In the genomic region with DNA sequence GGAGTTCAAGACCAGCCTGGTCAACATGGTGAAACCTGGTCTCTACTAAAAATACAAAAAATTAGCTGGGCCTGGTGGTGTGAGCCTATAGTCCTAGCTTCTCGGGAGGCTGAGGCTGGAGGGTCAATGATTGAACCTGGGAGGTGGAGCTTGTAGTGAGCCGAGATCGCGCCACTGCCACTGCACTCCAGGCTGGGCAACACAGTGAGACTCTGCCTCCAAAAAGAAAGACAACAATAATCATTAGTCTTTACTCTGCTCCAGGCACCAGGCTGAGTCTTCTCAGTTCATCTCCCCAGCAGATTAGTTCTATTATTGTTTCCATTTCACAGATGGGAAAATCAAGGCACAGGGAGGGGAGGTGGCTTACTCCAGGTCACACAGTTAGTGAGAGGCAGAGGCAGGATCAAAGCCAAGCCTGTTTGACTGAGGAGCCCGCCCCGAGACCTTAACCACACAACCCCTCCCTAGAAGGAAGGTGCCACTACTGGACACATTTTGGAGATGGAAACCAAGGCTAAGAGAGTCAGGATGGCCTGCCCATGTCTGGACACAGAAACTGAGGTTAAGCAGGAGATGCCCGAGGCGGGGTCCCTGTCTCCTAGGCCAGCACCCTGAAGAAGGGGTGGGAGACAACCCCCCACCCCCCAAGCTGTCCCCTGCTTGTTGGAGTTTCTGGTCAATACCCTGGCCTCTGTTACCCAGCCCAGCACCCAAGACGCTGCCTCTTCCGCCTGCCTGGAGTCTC, we compare ENCODE assay signal across 18 cellular contexts.
DNase-seq lines count a peak whose midpoint lies in the region; ATAC-seq, FAIRE-seq and TF ChIP-seq lines count a peak whose summit lies in the region.
"Had no signal": no experiment of that assay in that cellular context is flagged by ENCODE, and none has a peak within 500 bp of the region (broad histone marks: within the 10 kb centered on the region; RNA-seq: fewer than 3 reads in every experiment).

No MANE protein-coding gene starts in this region.

- no peaks in the 10 kb centered on the region for H3K36me3 ChIP-seq in PC-9 (ENCODE audit: low read depth)
- no peaks in the 10 kb centered on the region for H3K36me3 ChIP-seq in esophagus squamous epithelium
- H3K36me3 ChIP-seq in prostate gland, result no peaks in the 10 kb centered on the region
- H3K36me3 ChIP-seq in mesendoderm (ENCODE audit: control insufficient read depth, insufficient read depth, low read length), result no peaks in the 10 kb centered on the region
- H3K36me3 ChIP-seq: heart right ventricle had no signal

- TF ChIP-seq POLR2A in A549 (IDR thresholded peaks at IDR 0.05; ENCODE audit: low read length) (no peak), esophagus squamous epithelium (IDR thresholded peaks at IDR 0.05) (no peak), prostate gland (IDR thresholded peaks at IDR 0.05) (no peak)

- TF ChIP-seq CTCF in A549 (IDR thresholded peaks at IDR 0.05) (no peak), PC-9 (conservative IDR thresholded peaks at IDR 0.05) (no peak), esophagus squamous epithelium (IDR thresholded peaks at IDR 0.05) (no peak), prostate gland (IDR thresholded peaks at IDR 0.05) (no peak)

- H3K9me3 ChIP-seq in A549 (no peaks in the 10 kb centered on the region), PC-9 (ENCODE audit: insufficient read depth, low read depth) (no peaks in the 10 kb centered on the region), esophagus squamous epithelium (no peaks in the 10 kb centered on the region), prostate gland (no peaks in the 10 kb centered on the region)
- H3K9me3 ChIP-seq: heart right ventricle had no signal

- CTCF ChIA-PET in A549 (lab: Yijun Ruan, JAX), result interaction anchor here (0.5 to 1.3 kb wide), 9 partner anchors 7 to 455 kb away, joined by 3 to 4 read pairs (median 3); no protein-coding TSS in a partner anchor
- CTCF ChIA-PET in PC-9 (lab: Charles Lee), result interaction anchor here (0.6 kb wide), 1 partner anchor 483 kb away, joined by 5 read pairs; no protein-coding TSS in a partner anchor

- no peak overlapping the region for H3K56ac ChIP-seq in mesendoderm (ENCODE audit: low read length)

- H3K9me2 ChIP-seq in PC-9 (ENCODE audit: insufficient read depth), result no peaks in the 10 kb centered on the region

- no peak overlapping the region for H2AFZ ChIP-seq in PC-9

- H2BK5ac ChIP-seq in mesendoderm (ENCODE audit: low read length), result no peak overlapping the region

- no peak for ATAC-seq in A549
- ATAC-seq: CD8-positive, alpha-beta T cell had no signal

- no peaks in the 10 kb centered on the region for H3K36me3 Mint-ChIP-seq in activated T-cell treated with anti-CD3 and anti-CD28 coated beads, Interleukin-2, amount 50 U/mL, for 24 hours (ENCODE audit: low read depth)
- H3K36me3 Mint-ChIP-seq: CD8-positive, alpha-beta T cell had no signal

- H3K18ac ChIP-seq in mesendoderm (ENCODE audit: low read length), result no peak overlapping the region

- TF ChIP-seq RAD21 in A549 (conservative IDR thresholded peaks at IDR 0.05 in 1 of 2, IDR thresholded peaks at IDR 0.05 in 1 of 2), result no peak

- WGBS in A549 (ENCODE audit: missing lambda C conversion rate), result 92% methylated on average over 10 of the region's 10 CpGs
- 67 to 75% methylated on average over 5 to 7 of the region's 10 CpGs for WGBS in esophagus squamous epithelium, 2 donors
- WGBS in prostate gland, result 87% methylated on average over 10 of the region's 10 CpGs
- WGBS in mesendoderm (ENCODE audit: extremely low coverage, insufficient coverage, low lambda C conversion rate), result no CpG with 5 or more reads among the region's 10 CpGs

- peaks cover 22% of the 10 kb centered on the region for H3K27me3 Mint-ChIP-seq in activated T-cell treated with anti-CD3 and anti-CD28 coated beads, Interleukin-2, amount 50 U/mL, for 24 hours

- H3K23ac ChIP-seq in mesendoderm (ENCODE audit: low read length), result no peak overlapping the region

- no peak overlapping the region for H3K4me3 Mint-ChIP-seq in activated T-cell treated with anti-CD3 and anti-CD28 coated beads, Interleukin-2, amount 50 U/mL, for 24 hours
- H3K4me3 Mint-ChIP-seq: activated CD4-positive, alpha-beta memory T cell treated with anti-CD3 and anti-CD28 coated beads, Interleukin-2, amount 10 ng/mL, durations not matched to agents 7 days and 5 days; CD8-positive, alpha-beta T cell had no signal

- BruUV-seq in PC-9 (replicated peaks; lab: Mats Ljungman, UMichigan), result no TSS peak

- peaks cover 2% of the 10 kb centered on the region for H3K4me1 Mint-ChIP-seq in activated T-cell treated with anti-CD3 and anti-CD28 coated beads, Interleukin-2, amount 50 U/mL, for 24 hours (ENCODE audit: low read depth)

- no peak for TF ChIP-seq EP300 in A549 (IDR thresholded peaks at IDR 0.05)

- H3K79me2 ChIP-seq in PC-9 (ENCODE audit: low read depth) (no peaks in the 10 kb centered on the region), mesendoderm (ENCODE audit: control insufficient read depth, insufficient read depth, low read length) (no peaks in the 10 kb centered on the region)

- H3K9ac ChIP-seq in mesendoderm (ENCODE audit: low read length), result no peak overlapping the region

- intact Hi-C loops in PC-9 (cut with micrococcal nuclease; ENCODE audit: unreplicated experiment), result loop anchor here (1.0 to 5.0 kb wide), 3 partner anchors 18 to 196 kb away; a partner anchor contains a TSS
- intact Hi-C loops in esophagus squamous epithelium (cut with DNase I), result no loop called here
- intact Hi-C loops in prostate gland (cut with DNase I), result no loop called here

- H3K27ac Mint-ChIP-seq in activated T-cell treated with anti-CD3 and anti-CD28 coated beads, Interleukin-2, amount 50 U/mL, for 24 hours, result no peak overlapping the region
- H3K27ac Mint-ChIP-seq: activated CD4-positive, alpha-beta memory T cell treated with anti-CD3 and anti-CD28 coated beads, Interleukin-2, amount 10 ng/mL, durations not matched to agents 7 days and 5 days; activated T-helper 2 cell treated with anti-CD3 and anti-CD28 coated beads, Interferon-gamma antibody, Interleukin-2, Interleukin-4, amounts not matched to agents 10 μg/mL and 5 μg/mL and 100 μg/mL, durations not matched to agents 14 hours and 24 hours and 36 hours; CD8-positive, alpha-beta T cell had no signal

- DNase-seq in A549 (ENCODE audit: low read depth in 1 of 2, low spot score in 1 of 2) (no peak), PC-9 (no peak), esophagus squamous epithelium (lab: John Stamatoyannopoulos, UW) (no peak), prostate gland (ENCODE audit: low spot score) (no peak), T-helper 9 cell (no peak), mesendoderm (no peak)
- no peak for DNase-seq in activated T-cell treated with anti-CD3 and anti-CD28 coated beads, Interleukin-2, amount 50 U/mL, for 24 hours
- no peak for DNase-seq in activated CD4-positive, alpha-beta T cell treated with anti-CD3 and anti-CD28 coated beads for 48 hours
- DNase-seq: ACHN; activated CD4-positive, alpha-beta memory T cell treated with anti-CD3 and anti-CD28 coated beads, Interleukin-2, amount 10 ng/mL, durations not matched to agents 7 days and 5 days; CD8-positive, alpha-beta T cell; erythroblast; islet precursor cell; NCI-H2081; SW 1271 had no signal

- H3K27me3 ChIP-seq in PC-9 (ENCODE audit: insufficient read depth, low read depth) (no peaks in the 10 kb centered on the region), esophagus squamous epithelium (no peaks in the 10 kb centered on the region), prostate gland (replicated peaks; ENCODE audit: insufficient read depth) (no peaks in the 10 kb centered on the region), mesendoderm (ENCODE audit: insufficient read depth, low read length, poor library complexity) (no peaks in the 10 kb centered on the region)
- H3K27me3 ChIP-seq: heart right ventricle had no signal

- H4K20me1 ChIP-seq in PC-9 (ENCODE audit: insufficient read depth), result no peaks in the 10 kb centered on the region

- no peak overlapping the region for H4K5ac ChIP-seq in mesendoderm (ENCODE audit: low read length)

- peak overlapping the region; percentile 62 to 80 for H3K27ac ChIP-seq in A549
- H3K27ac ChIP-seq in PC-9, result peak overlapping the region; percentile 84
- H3K27ac ChIP-seq in esophagus squamous epithelium, result peak overlapping the region; percentile 56 to 85 (median 66)
- peak overlapping the region; percentile 13 to 73 for H3K27ac ChIP-seq in prostate gland
- H3K27ac ChIP-seq in mesendoderm (ENCODE audit: low read depth, low read length), result no peak overlapping the region

- no peaks in the 10 kb centered on the region for H3K9me3 Mint-ChIP-seq in activated T-cell treated with anti-CD3 and anti-CD28 coated beads, Interleukin-2, amount 50 U/mL, for 24 hours
- H3K9me3 Mint-ChIP-seq: activated CD4-positive, alpha-beta memory T cell treated with anti-CD3 and anti-CD28 coated beads, Interleukin-2, amount 10 ng/mL, durations not matched to agents 7 days and 5 days; activated T-helper 2 cell treated with anti-CD3 and anti-CD28 coated beads, Interferon-gamma antibody, Interleukin-2, Interleukin-4, amounts not matched to agents 10 μg/mL and 5 μg/mL and 100 μg/mL, durations not matched to agents 14 hours and 24 hours and 36 hours; CD8-positive, alpha-beta T cell had no signal

- peaks cover 46% of the 10 kb centered on the region for H3F3A ChIP-seq in PC-9 (ENCODE audit: insufficient read depth, low read depth)

- H3K4me3 ChIP-seq in A549 (no peak overlapping the region), PC-9 (no peak overlapping the region), esophagus squamous epithelium (no peak overlapping the region), prostate gland (no peak overlapping the region), mesendoderm (ENCODE audit: low read length) (no peak overlapping the region)

- no peak overlapping the region for H4K8ac ChIP-seq in mesendoderm (ENCODE audit: low read depth, low read length)

- POLR2A ChIA-PET in A549 (lab: Yijun Ruan, JAX) (no interaction called here), PC-9 (lab: Charles Lee; ENCODE audit: unreplicated experiment) (no interaction called here)

- no peak overlapping the region for H2BK120ac ChIP-seq in mesendoderm (ENCODE audit: low read depth, low read length)

- peaks cover 33% of the 10 kb centered on the region for H3K4me1 ChIP-seq in A549
- peaks cover 49% of the 10 kb centered on the region for H3K4me1 ChIP-seq in PC-9 (replicated peaks; ENCODE audit: insufficient read depth)
- peaks cover 17 to 21% (median 18%) of the 10 kb centered on the region in 3 donors for H3K4me1 ChIP-seq in esophagus squamous epithelium
- peaks cover 9% of the 10 kb centered on the region for H3K4me1 ChIP-seq in prostate gland (replicated peaks)
- no peaks in the 10 kb centered on the region for H3K4me1 ChIP-seq in mesendoderm (ENCODE audit: control insufficient read depth, low read depth, low read length)

- FAIRE-seq in A549 (lab: Jason Lieb, UNC), result no peak
- FAIRE-seq: H54 had no signal

- H3K79me1 ChIP-seq in mesendoderm (ENCODE audit: low read length), result no peaks in the 10 kb centered on the region

- H2AK5ac ChIP-seq in mesendoderm (ENCODE audit: low read length), result no peak overlapping the region

- H3K4me2 ChIP-seq in A549 (peak overlapping the region; percentile 54; the same call in 2 of the 3 replicates), PC-9 (peak overlapping the region; percentile 59), mesendoderm (ENCODE audit: low read length) (no peak overlapping the region)

- no peak overlapping the region for H2BK15ac ChIP-seq in mesendoderm (replicated peaks; ENCODE audit: low read depth)

- no peak overlapping the region for H3K4ac ChIP-seq in mesendoderm (ENCODE audit: low read depth, low read length)
